In genomic region chr1:17485280-17485679, GRCh38 we compare ENCODE assay signal across 9 cellular contexts. TPM values are rescaled to one million over a fixed set of nuclear protein-coding genes. Genes with fewer than 3 reads are reported as not detected.
A peak's percentile ranks its signal among the peaks of the same experiment; 100 is the strongest.
DNase-seq lines count a peak whose midpoint lies in the region; ATAC-seq and TF ChIP-seq lines count a peak whose summit lies in the region.
"Had no signal": no experiment of that assay in that cellular context is flagged by ENCODE, and none has a peak within 500 bp of the region (broad histone marks: within the 10 kb centered on the region; RNA-seq: fewer than 3 reads in every experiment).

No MANE protein-coding gene starts in this region.

- H3K36me3 Mint-ChIP-seq in activated CD4-positive, alpha-beta T cell treated with anti-CD3 and anti-CD28 coated beads, Interleukin-2, amount 10 ng/mL, durations not matched to agents 7 days and 5 days (ENCODE audit: low read depth): no peaks in the 10 kb centered on the region
- H3K36me3 Mint-ChIP-seq in osteocyte (ENCODE audit: unreplicated experiment): no peaks in the 10 kb centered on the region

- CTCF ChIA-PET in activated CD4-positive, alpha-beta T cell treated with anti-CD3 and anti-CD28 coated beads, Interleukin-2, amount 10 ng/mL, durations not matched to agents 7 days and 5 days (lab: Charles Lee): no interaction called here

- H3K9me3 Mint-ChIP-seq in activated CD4-positive, alpha-beta T cell treated with anti-CD3 and anti-CD28 coated beads, Interleukin-2, amount 10 ng/mL, durations not matched to agents 7 days and 5 days: no peaks in the 10 kb centered on the region
- H3K9me3 Mint-ChIP-seq in osteocyte (ENCODE audit: unreplicated experiment): no peaks in the 10 kb centered on the region

- peak; percentile 14 for DNase-seq in activated CD4-positive, alpha-beta T cell treated with anti-CD3 and anti-CD28 coated beads for 48 hours
- no peak for DNase-seq in activated CD4-positive, alpha-beta T cell treated with anti-CD3 and anti-CD28 coated beads, Interleukin-2, amount 10 ng/mL, durations not matched to agents 7 days and 5 days
- peak; percentile 29 for DNase-seq in NAMALWA (ENCODE audit: low spot score)
- peak; percentile 18 to 34 for DNase-seq in dermis microvascular lymphatic vessel endothelial cell (ENCODE audit: low read depth in 2 of 2)
- DNase-seq in osteocyte (ENCODE audit: extremely low spot score, unreplicated experiment): no peak
- DNase-seq in activated gamma-delta T cell (lab: John Stamatoyannopoulos, UW): no peak
- DNase-seq: amniotic stem cell had no signal

- no peak overlapping the region for H3K27ac Mint-ChIP-seq in activated CD4-positive, alpha-beta T cell treated with anti-CD3 and anti-CD28 coated beads, Interleukin-2, amount 10 ng/mL, durations not matched to agents 7 days and 5 days
- no peak overlapping the region for H3K27ac Mint-ChIP-seq in osteocyte (ENCODE audit: unreplicated experiment)

- ATAC-seq in GM21723 (IDR thresholded peaks at IDR 0.05; ENCODE audit: unreplicated experiment) (no peak), HG03565 (IDR thresholded peaks at IDR 0.05; ENCODE audit: unreplicated experiment) (no peak)

- H3K4me3 Mint-ChIP-seq in activated CD4-positive, alpha-beta T cell treated with anti-CD3 and anti-CD28 coated beads, Interleukin-2, amount 10 ng/mL, durations not matched to agents 7 days and 5 days: no peak overlapping the region
- H3K4me3 Mint-ChIP-seq in osteocyte (ENCODE audit: unreplicated experiment): no peak overlapping the region

- peaks cover 5% of the 10 kb centered on the region for H3K4me1 Mint-ChIP-seq in activated CD4-positive, alpha-beta T cell treated with anti-CD3 and anti-CD28 coated beads, Interleukin-2, amount 10 ng/mL, durations not matched to agents 7 days and 5 days
- H3K4me1 Mint-ChIP-seq in osteocyte (ENCODE audit: unreplicated experiment): peaks cover 9% of the 10 kb centered on the region

- peak; percentile 36 for TF ChIP-seq CTCF in osteocyte (IDR thresholded peaks at IDR 0.05)

- H3K27me3 Mint-ChIP-seq in activated CD4-positive, alpha-beta T cell treated with anti-CD3 and anti-CD28 coated beads, Interleukin-2, amount 10 ng/mL, durations not matched to agents 7 days and 5 days: no peaks in the 10 kb centered on the region
- H3K27me3 Mint-ChIP-seq in osteocyte (ENCODE audit: unreplicated experiment): peaks cover 11% of the 10 kb centered on the region

- POLR2A ChIA-PET in activated CD4-positive, alpha-beta T cell treated with anti-CD3 and anti-CD28 coated beads, Interleukin-2, amount 10 ng/mL, durations not matched to agents 7 days and 5 days (lab: Charles Lee): no interaction called here

RNA-seq across cellular contexts. Expression of gene RCC2, which starts 45.8 kb away (rescaled TPM):
- total RNA-seq in activated CD4-positive, alpha-beta T cell treated with anti-CD3 and anti-CD28 coated beads, Interleukin-2, amount 10 ng/mL, durations not matched to agents 7 days and 5 days: 100 to 1,000 TPM; 118 to 121 TPM
- total RNA-seq in dermis microvascular lymphatic vessel endothelial cell (72.0 and 80.2 TPM in 2 replicates), osteocyte (102 and 104 TPM in 2 replicates)

RNA-seq across cellular contexts. Expression of gene ARHGEF10L, which starts 54.2 kb away (rescaled TPM):
- total RNA-seq in activated CD4-positive, alpha-beta T cell treated with anti-CD3 and anti-CD28 coated beads, Interleukin-2, amount 10 ng/mL, durations not matched to agents 7 days and 5 days: not detected
- total RNA-seq in dermis microvascular lymphatic vessel endothelial cell: 1.2 and 1.5 TPM in 2 replicates
- total RNA-seq in osteocyte: 24.0 and 26.0 TPM in 2 replicates

Comparison
In these comparisons a context has a peak if more than half of its experiments do, and no peak if none do; other contexts are left out.
1. DNase-seq: peak in activated CD4-positive, alpha-beta T cell treated with anti-CD3 and anti-CD28 coated beads for 48 hours (single experiment), NAMALWA (single experiment) and dermis microvascular lymphatic vessel endothelial cell (2 of 2); none in activated CD4-positive, alpha-beta T cell treated with anti-CD3 and anti-CD28 coated beads, Interleukin-2, amount 10 ng/mL, durations not matched to agents 7 days and 5 days (single experiment), osteocyte (single experiment) and activated gamma-delta T cell (single experiment).